In the genomic region with DNA sequence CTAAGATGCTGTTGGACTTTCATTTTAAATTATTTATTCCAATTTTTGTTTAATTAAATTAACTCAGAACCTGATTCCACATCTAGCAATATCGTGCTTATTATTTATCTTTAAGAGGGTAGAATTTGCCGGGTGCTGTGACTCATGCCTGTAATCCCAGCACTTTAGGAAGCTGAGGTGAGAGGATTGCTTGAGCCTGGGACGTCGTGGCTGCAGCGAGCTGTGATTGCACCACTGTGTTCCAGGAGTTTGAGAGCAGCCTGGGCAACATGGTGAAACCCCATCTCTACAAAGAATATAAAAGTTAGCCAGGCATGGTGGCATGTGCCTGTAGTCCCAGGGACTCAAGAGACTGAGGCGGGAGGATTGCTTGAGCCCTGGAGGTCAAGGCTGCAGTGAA, we compare ENCODE assay signal across 22 cellular contexts.
"Had no signal": no experiment of that assay in that cellular context is flagged by ENCODE, and none has a peak within 500 bp of the region (broad histone marks: within the 10 kb centered on the region; RNA-seq: fewer than 3 reads in every experiment).

No MANE protein-coding gene starts in this region.

- H3K27me3 ChIP-seq: breast epithelium, SJCRH30 had no signal

- H3K27ac ChIP-seq: breast epithelium, SJCRH30, VCaP had no signal

- H3K4me1 ChIP-seq: breast epithelium, SJCRH30 had no signal

- H3K36me3 ChIP-seq: breast epithelium, SJCRH30 had no signal

- ATAC-seq: activated T-cell treated with anti-CD3 and anti-CD28 coated beads, Interleukin-2, amount 50 U/mL, for 4 hours had no signal

- DNase-seq: activated CD4-positive, alpha-beta memory T cell treated with anti-CD3 and anti-CD28 coated beads for 36 hours; activated CD4-positive, alpha-beta T cell treated with anti-CD3 and anti-CD28 coated beads, Interleukin-2, amount 10 ng/mL, durations not matched to agents 7 days and 5 days; activated CD4-positive, CD25-positive, alpha-beta regulatory T cell; activated CD8-positive, alpha-beta memory T cell treated with anti-CD3 and anti-CD28 coated beads for 24 hours; activated gamma-delta T cell treated with Interleukin-2 at 50 U/mL for 16 hours; activated naive CD4-positive, alpha-beta T cell treated with anti-CD3 and anti-CD28 coated beads, Interleukin-2, amount 10 ng/mL, durations not matched to agents 7 days and 5 days; activated naive CD8-positive, alpha-beta T cell treated with anti-CD3 and anti-CD28 coated beads for 36 hours; activated T-cell treated with anti-CD3 and anti-CD28 coated beads, Interleukin-2, amount 50 U/mL, for 4 hours; aorta; central memory CD4-positive, alpha-beta T cell; NCI-H1048; NCI-H1694; NCI-H2029 treated with DMSO at 0.1 percent for 48 hours; NCI-H345; NCI-H510A; NCI-H526 treated with DMSO at 0.1 percent for 48 hours; NCI-H82; SJCRH30; SK-N-SH; T-helper 1 cell had no signal

- H3K4me2 ChIP-seq: SK-N-SH had no signal

- H3K9ac ChIP-seq: SK-N-SH had no signal

- H3K4me3 ChIP-seq: breast epithelium, SJCRH30 had no signal

- H3K9me3 ChIP-seq: breast epithelium, SJCRH30, SK-N-SH had no signal
